ENCODE assay signal across 9 cellular contexts in the genomic region with DNA sequence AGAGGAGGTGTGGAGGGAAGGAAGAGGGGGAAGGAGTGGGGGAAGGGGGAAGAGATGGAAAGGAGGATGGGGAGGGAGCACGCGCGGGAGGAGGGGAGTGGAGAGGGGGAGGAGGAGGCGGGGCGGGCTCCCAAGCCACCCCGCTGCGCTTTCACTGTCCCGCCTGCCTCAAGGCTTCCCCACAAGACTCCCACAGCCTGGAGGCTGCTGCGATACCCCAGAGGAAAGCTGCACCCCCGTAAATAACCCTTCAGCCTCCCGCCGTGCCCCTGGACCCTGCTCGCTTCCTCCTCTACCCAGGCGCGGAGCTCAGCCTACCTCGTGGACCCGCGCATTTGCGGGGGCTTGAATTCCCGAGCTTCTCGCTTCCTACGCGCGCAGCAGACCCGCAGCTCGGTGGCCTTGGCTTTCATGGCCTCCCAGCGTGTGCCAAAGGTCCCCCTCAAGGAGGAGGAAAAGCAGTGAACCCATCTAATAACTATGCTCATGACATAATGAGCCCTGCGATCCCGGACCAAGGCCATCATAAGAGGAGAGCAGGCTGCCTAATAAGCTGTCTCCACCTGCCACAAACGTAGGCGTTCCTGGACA. TPM values are rescaled to one million over a fixed set of nuclear protein-coding genes. Genes with fewer than 3 reads are reported as not detected.
DNase-seq lines count a peak whose midpoint lies in the region; ATAC-seq and TF ChIP-seq lines count a peak whose summit lies in the region.
"Had no signal": no experiment of that assay in that cellular context is flagged by ENCODE, and none has a peak within 500 bp of the region (broad histone marks: within the 10 kb centered on the region; RNA-seq: fewer than 3 reads in every experiment).

A gene (minus strand): TSS at position 547 of the 591 bp plus-strand sequence. CDS start 23 bp downstream, at position 524.

- CTCF ChIA-PET in BJ (lab: Yijun Ruan, JAX): interaction anchor here (1.6 kb wide), 1 partner anchor 18 kb away, joined by 3 read pairs; no protein-coding TSS in a partner anchor
- CTCF ChIA-PET in WTC11 (lab: Charles Lee): interaction anchor here (0.5 to 1.2 kb wide), 8 partner anchors 18 to 1795 kb away, joined by 3 to 5 read pairs (median 3); no protein-coding TSS in a partner anchor

- H3K4me3 ChIP-seq in BJ (ENCODE audit: low read depth, low read length) (peak within 1 kb of the TSS; percentile 60), H7 (ENCODE audit: insufficient read depth, low read depth, low read length) (peak within 1 kb of the TSS; percentile 72), epithelial cell of esophagus (ENCODE audit: low read length) (peak within 1 kb of the TSS; percentile 55), mesodermal cell (ENCODE audit: extremely low read depth, insufficient read depth, low read length, poor library complexity, severe bottlenecking) (peak within 1 kb of the TSS; percentile 46), testis (peak within 1 kb of the TSS; percentile 54 to 64)

- ATAC-seq in WTC11: peak; percentile 57

- intact Hi-C loops in testis (cut with DNase I; ENCODE audit: low total_unique reads): no loop called here

- peak within 1 kb of the TSS; percentile 91 for H3K4me3 Mint-ChIP-seq in WTC11

- H3K9me3 ChIP-seq in mesodermal cell (ENCODE audit: control insufficient read depth, low read length) (no peaks in the 10 kb centered on the region), testis (no peaks in the 10 kb centered on the region)

- H3K36me3 ChIP-seq in BJ (ENCODE audit: control insufficient read depth, insufficient read depth, low read length): no peaks in the 10 kb centered on the region
- no peaks in the 10 kb centered on the region for H3K36me3 ChIP-seq in H7 (replicated peaks; ENCODE audit: control insufficient read depth, insufficient read depth, low read length)
- no peaks in the 10 kb centered on the region for H3K36me3 ChIP-seq in mesodermal cell (ENCODE audit: control insufficient read depth, insufficient read depth, low read length)
- H3K36me3 ChIP-seq in testis (ENCODE audit: low read depth, missing control alignments): no peaks in the 10 kb centered on the region

- no peak for TF ChIP-seq POLR2A in testis (IDR thresholded peaks at IDR 0.05)

- H3K4me1 ChIP-seq in mesodermal cell (ENCODE audit: control insufficient read depth, insufficient read depth, low read length, poor library complexity, severe bottlenecking): peaks cover 27% of the 10 kb centered on the region
- H3K4me1 ChIP-seq in testis: peaks cover 4% of the 10 kb centered on the region

- DNase-seq in BJ (ENCODE audit: low read depth) (no peak), H7 (peak; percentile 87), WTC11 (ENCODE audit: low spot score) (peak; percentile 49), epithelial cell of esophagus (ENCODE audit: low read depth) (peak; percentile 43), testis (peak; percentile 39), GM19240 (ENCODE audit: insufficient read length, low spot score) (no peak), NCI-H526 treated with DMSO at 0.1 percent for 48 hours (lab: John Stamatoyannopoulos, UW) (no peak)

- H3K27ac Mint-ChIP-seq in WTC11: no peak within 1 kb of the TSS

- 0 to 1% methylated on average over 17 to 19 of the region's 31 CpGs for WGBS in mesodermal cell (ENCODE audit: insufficient coverage in 2 of 2), 2 experiments
- 0% methylated on average over 18 to 31 of the region's 31 CpGs for WGBS in testis, 2 donors

- no peak for TF ChIP-seq CTCF in BJ (IDR thresholded peaks at IDR 0.05; ENCODE audit: insufficient read depth, low read depth, low read length)
- no peak for TF ChIP-seq CTCF in WTC11 (IDR thresholded peaks at IDR 0.05)
- TF ChIP-seq CTCF in epithelial cell of esophagus (IDR thresholded peaks at IDR 0.05; ENCODE audit: insufficient read depth, low read depth, low read length, missing control alignments): no peak
- TF ChIP-seq CTCF in testis (IDR thresholded peaks at IDR 0.05): no peak

- POLR2A ChIA-PET in BJ (lab: Charles Lee): no interaction called here
- POLR2A ChIA-PET in WTC11 (lab: Charles Lee): no interaction called here

- no peaks in the 10 kb centered on the region for H3K27me3 ChIP-seq in BJ (ENCODE audit: control insufficient read depth, insufficient read depth, low read length)
- H3K27me3 ChIP-seq in H7 (ENCODE audit: control insufficient read depth, insufficient read depth, low read length): peaks cover 18% of the 10 kb centered on the region
- H3K27me3 ChIP-seq in testis: no peaks in the 10 kb centered on the region

- peaks cover 12% of the 10 kb centered on the region for H3K4me1 Mint-ChIP-seq in WTC11

- peak within 1 kb of the TSS; percentile 79 for H3K27ac ChIP-seq in mesodermal cell (ENCODE audit: low read depth, low read length, severe bottlenecking)
- H3K27ac ChIP-seq in testis: no peak within 1 kb of the TSS

- no peaks in the 10 kb centered on the region for H3K36me3 Mint-ChIP-seq in WTC11

- H3K27me3 Mint-ChIP-seq in WTC11 (ENCODE audit: low read depth): peaks cover 27% of the 10 kb centered on the region

- H3K9me3 Mint-ChIP-seq in WTC11: no peaks in the 10 kb centered on the region

TF ChIP-seq in WTC11, 78 proteins besides CTCF, POLR2A, EP300 and RAD21 (continues in another document):
- no peak for TF ChIP-seq ZNF416 (CRISPR knock-in tag; IDR thresholded peaks at IDR 0.05)
- no peak for TF ChIP-seq ESRRA (CRISPR knock-in tag; IDR thresholded peaks at IDR 0.05; ENCODE audit: borderline replicate concordance)
- TF ChIP-seq, protein P1, sequence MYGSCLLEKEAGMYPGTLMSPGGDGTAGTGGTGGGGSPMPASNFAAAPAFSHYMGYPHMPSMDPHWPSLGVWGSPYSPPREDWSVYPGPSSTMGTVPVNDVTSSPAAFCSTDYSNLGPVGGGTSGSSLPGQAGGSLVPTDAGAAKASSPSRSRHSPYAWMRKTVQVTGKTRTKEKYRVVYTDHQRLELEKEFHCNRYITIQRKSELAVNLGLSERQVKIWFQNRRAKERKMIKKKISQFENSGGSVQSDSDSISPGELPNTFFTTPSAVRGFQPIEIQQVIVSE (CRISPR knock-in tag; IDR thresholded peaks at IDR 0.05; ENCODE audit: borderline replicate concordance): no peak
- no peak for TF ChIP-seq ETV6 (CRISPR knock-in tag; IDR thresholded peaks at IDR 0.05)
- TF ChIP-seq, protein P2, sequence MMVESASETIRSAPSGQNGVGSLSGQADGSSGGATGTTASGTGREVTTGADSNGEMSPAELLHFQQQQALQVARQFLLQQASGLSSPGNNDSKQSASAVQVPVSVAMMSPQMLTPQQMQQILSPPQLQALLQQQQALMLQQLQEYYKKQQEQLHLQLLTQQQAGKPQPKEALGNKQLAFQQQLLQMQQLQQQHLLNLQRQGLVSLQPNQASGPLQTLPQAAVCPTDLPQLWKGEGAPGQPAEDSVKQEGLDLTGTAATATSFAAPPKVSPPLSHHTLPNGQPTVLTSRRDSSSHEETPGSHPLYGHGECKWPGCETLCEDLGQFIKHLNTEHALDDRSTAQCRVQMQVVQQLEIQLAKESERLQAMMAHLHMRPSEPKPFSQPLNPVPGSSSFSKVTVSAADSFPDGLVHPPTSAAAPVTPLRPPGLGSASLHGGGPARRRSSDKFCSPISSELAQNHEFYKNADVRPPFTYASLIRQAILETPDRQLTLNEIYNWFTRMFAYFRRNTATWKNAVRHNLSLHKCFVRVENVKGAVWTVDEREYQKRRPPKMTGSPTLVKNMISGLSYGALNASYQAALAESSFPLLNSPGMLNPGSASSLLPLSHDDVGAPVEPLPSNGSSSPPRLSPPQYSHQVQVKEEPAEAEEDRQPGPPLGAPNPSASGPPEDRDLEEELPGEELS (CRISPR knock-in tag; IDR thresholded peaks at IDR 0.05): peak; percentile 31; the same call in 1 of the 2 replicates
- TF ChIP-seq ATF1 (CRISPR knock-in tag; IDR thresholded peaks at IDR 0.05): no peak
- TF ChIP-seq SP1 (CRISPR knock-in tag; conservative IDR thresholded peaks at IDR 0.05): 0 out of 2 replicates have a peak, but pooled peaks have one; percentile 39
- TF ChIP-seq MXD4 (CRISPR knock-in tag; IDR thresholded peaks at IDR 0.05; ENCODE audit: borderline replicate concordance): no peak
- peak; percentile 84 for TF ChIP-seq ZNF263 (CRISPR knock-in tag; IDR thresholded peaks at IDR 0.05; ENCODE audit: low read depth)
- TF ChIP-seq, protein P3, sequence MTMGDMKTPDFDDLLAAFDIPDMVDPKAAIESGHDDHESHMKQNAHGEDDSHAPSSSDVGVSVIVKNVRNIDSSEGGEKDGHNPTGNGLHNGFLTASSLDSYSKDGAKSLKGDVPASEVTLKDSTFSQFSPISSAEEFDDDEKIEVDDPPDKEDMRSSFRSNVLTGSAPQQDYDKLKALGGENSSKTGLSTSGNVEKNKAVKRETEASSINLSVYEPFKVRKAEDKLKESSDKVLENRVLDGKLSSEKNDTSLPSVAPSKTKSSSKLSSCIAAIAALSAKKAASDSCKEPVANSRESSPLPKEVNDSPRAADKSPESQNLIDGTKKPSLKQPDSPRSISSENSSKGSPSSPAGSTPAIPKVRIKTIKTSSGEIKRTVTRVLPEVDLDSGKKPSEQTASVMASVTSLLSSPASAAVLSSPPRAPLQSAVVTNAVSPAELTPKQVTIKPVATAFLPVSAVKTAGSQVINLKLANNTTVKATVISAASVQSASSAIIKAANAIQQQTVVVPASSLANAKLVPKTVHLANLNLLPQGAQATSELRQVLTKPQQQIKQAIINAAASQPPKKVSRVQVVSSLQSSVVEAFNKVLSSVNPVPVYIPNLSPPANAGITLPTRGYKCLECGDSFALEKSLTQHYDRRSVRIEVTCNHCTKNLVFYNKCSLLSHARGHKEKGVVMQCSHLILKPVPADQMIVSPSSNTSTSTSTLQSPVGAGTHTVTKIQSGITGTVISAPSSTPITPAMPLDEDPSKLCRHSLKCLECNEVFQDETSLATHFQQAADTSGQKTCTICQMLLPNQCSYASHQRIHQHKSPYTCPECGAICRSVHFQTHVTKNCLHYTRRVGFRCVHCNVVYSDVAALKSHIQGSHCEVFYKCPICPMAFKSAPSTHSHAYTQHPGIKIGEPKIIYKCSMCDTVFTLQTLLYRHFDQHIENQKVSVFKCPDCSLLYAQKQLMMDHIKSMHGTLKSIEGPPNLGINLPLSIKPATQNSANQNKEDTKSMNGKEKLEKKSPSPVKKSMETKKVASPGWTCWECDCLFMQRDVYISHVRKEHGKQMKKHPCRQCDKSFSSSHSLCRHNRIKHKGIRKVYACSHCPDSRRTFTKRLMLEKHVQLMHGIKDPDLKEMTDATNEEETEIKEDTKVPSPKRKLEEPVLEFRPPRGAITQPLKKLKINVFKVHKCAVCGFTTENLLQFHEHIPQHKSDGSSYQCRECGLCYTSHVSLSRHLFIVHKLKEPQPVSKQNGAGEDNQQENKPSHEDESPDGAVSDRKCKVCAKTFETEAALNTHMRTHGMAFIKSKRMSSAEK (CRISPR knock-in tag; IDR thresholded peaks at IDR 0.05; ENCODE audit: borderline replicate concordance): no peak
- TF ChIP-seq JAZF1 (CRISPR knock-in tag; IDR thresholded peaks at IDR 0.05): no peak

RNA-seq across cellular contexts. Expression of the gene that starts here (rescaled TPM):
- polyA plus RNA-seq in BJ (2011; rRNA removed) (0.10 and 0.15 TPM in 2 replicates), testis (ENCODE audit: insufficient read depth, low read depth, low replicate concordance) (11.1 TPM)
- polyA minus RNA-seq in BJ (2011; rRNA and poly(A)+ RNA removed): 0.26 TPM in 1 of 2 replicates, not detected in the other
- total RNA-seq in H7 (2014; rRNA removed; shearing (Covaris generic)): not detected in 2 replicates
- total RNA-seq in WTC11 (2021) (0.07 TPM in 1 of 3 replicates, not detected in the others), testis (1 to 10 TPM; 3.0 to 7.1 TPM)
- polyA plus RNA-seq in mesodermal cell (2013, experiment 1 of 2): not detected
- 0.10 TPM for polyA plus RNA-seq in mesodermal cell (2013, experiment 2 of 2)
- total RNA-seq: pulmonary artery endothelial cell had no signal

Comparison
In these comparisons a context has a peak if more than half of its experiments do, and no peak if none do; other contexts are left out.
1. RNA of the gene that starts here (polyA plus RNA-seq): 11.1 TPM in testis (single experiment); 0.10 to 0.15 TPM in BJ; every median in the first group is over 10 times any median in the second.
2. Peak in DNase-seq and H3K4me3 ChIP-seq in H7; RNA of the gene not detected or under 1 TPM.
3. Peak in DNase-seq and ATAC-seq in WTC11; RNA of the gene not detected or under 1 TPM.
4. DNase-seq: peak in epithelial cell of esophagus (single experiment) and testis (single experiment); none in BJ (single experiment), GM19240 (single experiment) and NCI-H526 treated with DMSO at 0.1 percent for 48 hours (single experiment).
5. Peak in every context shown above with its lines, with median percentiles within 50 percentile points of each other: H3K4me3 ChIP-seq.